ENCODE assay signal across 8 cellular contexts in genomic region chr2:75560022-75560767, GRCh38. TPM values are rescaled to one million over a fixed set of nuclear protein-coding genes. Genes with fewer than 3 reads are reported as not detected.
DNase-seq lines count a peak whose midpoint lies in the region; ATAC-seq and TF ChIP-seq lines count a peak whose summit lies in the region.

No MANE protein-coding gene starts in this region.

- DNase-seq in NCI-H2196 (lab: John Stamatoyannopoulos, UW; ENCODE audit: unreplicated experiment) (peak; percentile 5), NCI-H2196 treated with DMSO at 0.1 percent for 48 hours (lab: John Stamatoyannopoulos, UW; ENCODE audit: unreplicated experiment) (no peak), IMR-90 (peak; percentile 38), breast epithelium (ENCODE audit: low spot score in 2 of 2) (peak in 1 of 2 donors; percentile 24), left lung (peak in 1 of 2 donors; percentile 82), tibial nerve (ENCODE audit: low spot score in 2 of 2) (no peak), cortex of kidney (lab: John Stamatoyannopoulos, UW) (no peak), KG1 (lab: John Stamatoyannopoulos, UW) (no peak)

- peak overlapping the region; percentile 91 for H3K4ac ChIP-seq in IMR-90 (ENCODE audit: low read depth, low read length)

- peaks cover 35 to 69% of the 10 kb centered on the region in 2 experiments for H3K79me1 ChIP-seq in IMR-90 (ENCODE audit: low read depth in 1 of 2, low read length in 2 of 2)

- peaks cover 15% of the 10 kb centered on the region for H3K4me1 ChIP-seq in IMR-90 (ENCODE audit: control insufficient read depth, insufficient read depth, low read length)
- peaks cover 0 to 7% of the 10 kb centered on the region in 2 donors for H3K4me1 ChIP-seq in breast epithelium
- H3K4me1 ChIP-seq in left lung, result peaks cover 7 to 19% of the 10 kb centered on the region in 2 donors
- peaks cover 0 to 23% (median 0%) of the 10 kb centered on the region in 4 donors for H3K4me1 ChIP-seq in tibial nerve

- peak overlapping the region; percentile 99 for H3K27ac ChIP-seq in IMR-90 (ENCODE audit: insufficient read depth, low read length)
- peak overlapping the region; percentile 82 to 85 for H3K27ac ChIP-seq in breast epithelium
- H3K27ac ChIP-seq in left lung, result peak overlapping the region; percentile 73 to 79
- H3K27ac ChIP-seq in tibial nerve, result peak overlapping the region in 2 of 4 donors; percentile 28 to 54

- peak overlapping the region; percentile 94 for H2AFZ ChIP-seq in IMR-90 (replicated peaks; ENCODE audit: low read length, poor library complexity)

- H3K18ac ChIP-seq in IMR-90 (ENCODE audit: low read depth, low read length), result peak overlapping the region; percentile 19

- no peak for TF ChIP-seq EP300 in tibial nerve (IDR thresholded peaks at IDR 0.05)

- H4K5ac ChIP-seq in IMR-90 (ENCODE audit: low read depth, low read length), result peak overlapping the region; percentile 62

- peak overlapping the region; percentile 91 for H4K91ac ChIP-seq in IMR-90 (ENCODE audit: insufficient read depth, low read depth, low read length)

- no peaks in the 10 kb centered on the region for H3K27me3 ChIP-seq in IMR-90 (ENCODE audit: control insufficient read depth, insufficient read depth, low read length)
- H3K27me3 ChIP-seq in breast epithelium, result no peaks in the 10 kb centered on the region
- H3K27me3 ChIP-seq in left lung, result peaks cover 0 to 44% of the 10 kb centered on the region in 2 donors
- H3K27me3 ChIP-seq in tibial nerve, result peaks cover 0 to 9% of the 10 kb centered on the region in 2 donors

- TSS peak; percentile 9 for BruUV-seq in IMR-90 (replicated peaks; lab: Mats Ljungman, UMichigan)

- TF ChIP-seq CTCF in IMR-90 (conservative IDR thresholded peaks at IDR 0.05; ENCODE audit: low read depth, low read length) (peak; percentile 39), breast epithelium (IDR thresholded peaks at IDR 0.05) (no peak), left lung (IDR thresholded peaks at IDR 0.05) (no peak), tibial nerve (IDR thresholded peaks at IDR 0.05) (peak in 1 of 5 experiments; percentile 20)

- CTCF ChIA-PET in IMR-90 (lab: Yijun Ruan, JAX), result interaction anchor here (0.5 to 2.0 kb wide), 8 partner anchors 21 to 68 kb away, joined by 3 to 15 read pairs (median 3); no protein-coding TSS in a partner anchor

- intact Hi-C loops in IMR-90 (cut with micrococcal nuclease), result loop anchor here (2.0 kb wide), 2 partner anchors 29 to 95 kb away; no protein-coding TSS in a partner anchor
- intact Hi-C loops in breast epithelium (cut with DNase I; ENCODE audit: low total_unique reads), result no loop called here
- intact Hi-C loops in left lung (cut with DNase I), result no loop called here

- dilution Hi-C loops in IMR-90 (cut with HindIII; ENCODE audit: low sequenced_read_pairs, unreplicated experiment), result no loop called here

- TF ChIP-seq RAD21 in IMR-90 (IDR thresholded peaks at IDR 0.05; ENCODE audit: low read length), result peak; percentile 44

- ATAC-seq in IMR-90 (ENCODE audit: low read depth), result peak; percentile 36
- ATAC-seq in left lung, result peak; percentile 52

- in situ Hi-C loops in IMR-90 (cut with MboI; ENCODE audit: low sequenced_read_pairs), result loop anchor here (5.0 kb wide), 1 partner anchor 47 kb away; no protein-coding TSS in a partner anchor

- peak overlapping the region; percentile 67 for H3K56ac ChIP-seq in IMR-90 (ENCODE audit: extremely low read depth, insufficient read depth, low read length)

- H2AK9ac ChIP-seq in IMR-90 (replicated peaks; ENCODE audit: low read depth, low read length, poor library complexity), result peak overlapping the region; percentile 99

- H2BK20ac ChIP-seq in IMR-90 (ENCODE audit: low read depth, low read length), result peak overlapping the region; percentile 38

- H4K8ac ChIP-seq in IMR-90 (ENCODE audit: low read depth in 2 of 2, low read length in 2 of 2), result peak overlapping the region; percentile 87 to 91

- H3K4me3 ChIP-seq in IMR-90 (ENCODE audit: insufficient read depth, low read depth, low read length) (peak overlapping the region; percentile 88), breast epithelium (peak overlapping the region; percentile 43 to 77 (median 70)), left lung (peak overlapping the region; percentile 45 to 49), tibial nerve (peak overlapping the region; percentile 34 to 70 (median 56))

- peaks cover 43% of the 10 kb centered on the region for H4K20me1 ChIP-seq in IMR-90 (ENCODE audit: insufficient read depth, low read length)

- peak overlapping the region; percentile 97 for H3K23ac ChIP-seq in IMR-90 (ENCODE audit: low read depth, low read length)

- POLR2A ChIA-PET in IMR-90 (lab: Charles Lee; ENCODE audit: unreplicated experiment), result interaction anchor here (0.8 to 1.1 kb wide), 2 partner anchors 16 to 40 kb away, joined by 3 to 8 read pairs; no protein-coding TSS in a partner anchor

- H2BK120ac ChIP-seq in IMR-90 (ENCODE audit: low read depth, low read length), result peak overlapping the region; percentile 67

- H3K9me3 ChIP-seq in IMR-90 (ENCODE audit: control insufficient read depth, insufficient read depth, low read length) (no peaks in the 10 kb centered on the region), breast epithelium (no peaks in the 10 kb centered on the region), left lung (no peaks in the 10 kb centered on the region), tibial nerve (no peaks in the 10 kb centered on the region)

- H2BK15ac ChIP-seq in IMR-90 (ENCODE audit: low read depth, low read length), result peak overlapping the region; percentile 89; the same call in 2 of the 3 replicates

- peak overlapping the region; percentile 96 for H3K14ac ChIP-seq in IMR-90 (replicated peaks; ENCODE audit: low read depth, low read length)

- TF ChIP-seq POLR2A in IMR-90 (IDR thresholded peaks at IDR 0.05; ENCODE audit: low read depth, low read length) (no peak), breast epithelium (IDR thresholded peaks at IDR 0.05) (no peak), tibial nerve (IDR thresholded peaks at IDR 0.05) (no peak)

- peak overlapping the region; percentile 95 for H3K4me2 ChIP-seq in IMR-90 (ENCODE audit: low read depth, low read length)

- peak overlapping the region; percentile 97 for H2BK5ac ChIP-seq in IMR-90 (ENCODE audit: low read depth, low read length, poor library complexity, severe bottlenecking)

- H3K36me3 ChIP-seq in IMR-90 (ENCODE audit: control insufficient read depth, insufficient read depth, low read length) (no peaks in the 10 kb centered on the region), breast epithelium (no peaks in the 10 kb centered on the region), left lung (no peaks in the 10 kb centered on the region), tibial nerve (no peaks in the 10 kb centered on the region)

- H2AK5ac ChIP-seq in IMR-90 (ENCODE audit: low read depth, low read length), result peak overlapping the region; percentile 97

- WGBS in IMR-90 (ENCODE audit: extremely low coverage in 2 of 2, insufficient read length in 1 of 2), 2 experiments, result 0% methylated on average over 32 of the region's 43 CpGs; no CpG with 5 or more reads in 1 of the 2 experiments
- 0 to 3% methylated on average over 28 to 37 of the region's 43 CpGs for WGBS in tibial nerve, 2 donors

- peaks cover 48% of the 10 kb centered on the region for H3K9me1 ChIP-seq in IMR-90 (ENCODE audit: insufficient read depth, low read length)

- peak overlapping the region; percentile 92 for H3K9ac ChIP-seq in IMR-90 (ENCODE audit: low read depth, low read length)

TF ChIP-seq in IMR-90, 13 proteins besides CTCF, POLR2A, EP300 and RAD21:
- TF ChIP-seq MAZ (IDR thresholded peaks at IDR 0.05; ENCODE audit: borderline replicate concordance, low read depth, low read length) (no peak), MXI1 (IDR thresholded peaks at IDR 0.05; ENCODE audit: borderline replicate concordance, low read depth, low read length) (0 out of 2 replicates have a peak, but pooled peaks have one; percentile 19), SMC3 (IDR thresholded peaks at IDR 0.05; ENCODE audit: low read depth, low read length) (peak; percentile 13), NFE2L2 (IDR thresholded peaks at IDR 0.05; ENCODE audit: low read depth, low read length) (no peak)
- TF ChIP-seq, protein P1, sequence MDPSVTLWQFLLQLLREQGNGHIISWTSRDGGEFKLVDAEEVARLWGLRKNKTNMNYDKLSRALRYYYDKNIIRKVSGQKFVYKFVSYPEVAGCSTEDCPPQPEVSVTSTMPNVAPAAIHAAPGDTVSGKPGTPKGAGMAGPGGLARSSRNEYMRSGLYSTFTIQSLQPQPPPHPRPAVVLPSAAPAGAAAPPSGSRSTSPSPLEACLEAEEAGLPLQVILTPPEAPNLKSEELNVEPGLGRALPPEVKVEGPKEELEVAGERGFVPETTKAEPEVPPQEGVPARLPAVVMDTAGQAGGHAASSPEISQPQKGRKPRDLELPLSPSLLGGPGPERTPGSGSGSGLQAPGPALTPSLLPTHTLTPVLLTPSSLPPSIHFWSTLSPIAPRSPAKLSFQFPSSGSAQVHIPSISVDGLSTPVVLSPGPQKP (IDR thresholded peaks at IDR 0.05; ENCODE audit: borderline replicate concordance, low read depth, low read length), result no peak

RNA-seq across cellular contexts. Expression of gene EVA1A, which starts 0.5 kb away (rescaled TPM):
- total RNA-seq in IMR-90 (2012; rRNA removed) (89.2 and 93.7 TPM in 2 replicates), breast epithelium (10 to 100 TPM in 1 of 3 donors, 1 to 10 TPM in 1, not detected in 1; 5.2 to 10.4 TPM), left lung (10 to 100 TPM; 23.2 to 54.7 TPM), tibial nerve (1 to 10 TPM in 2 of 4 donors, not detected in 2; 1.3 to 1.6 TPM)
- polyA plus RNA-seq in IMR-90 (2012; rRNA removed), result 54.5 and 61.6 TPM in 2 replicates
- polyA plus RNA-seq in IMR-90 (2012; cell fraction: cytosol; rRNA removed), result 71.6 and 118 TPM in 2 replicates
- polyA plus RNA-seq in IMR-90 (2012; cell fraction: nucleus; rRNA removed; ENCODE audit: low replicate concordance), result 36.3 and 66.6 TPM in 2 replicates

Comparison
In these comparisons a context has a peak if more than half of its experiments do, and no peak if none do; other contexts are left out.
1. DNase-seq: peak in NCI-H2196 (single experiment) and IMR-90 (single experiment); none in NCI-H2196 treated with DMSO at 0.1 percent for 48 hours (single experiment), tibial nerve (0 of 2), cortex of kidney (single experiment) and KG1 (single experiment).
2. Peak in every context shown above with its lines, with median percentiles within 50 percentile points of each other: H3K4me3 ChIP-seq.